1 cellular context compared by ENCODE assay signal in genomic region chr7:23105644-23106490, GRCh38.
A peak's percentile ranks its signal among the peaks of the same experiment; 100 is the strongest.
TF ChIP-seq lines count a peak whose summit lies in the region.

A gene with protein sequence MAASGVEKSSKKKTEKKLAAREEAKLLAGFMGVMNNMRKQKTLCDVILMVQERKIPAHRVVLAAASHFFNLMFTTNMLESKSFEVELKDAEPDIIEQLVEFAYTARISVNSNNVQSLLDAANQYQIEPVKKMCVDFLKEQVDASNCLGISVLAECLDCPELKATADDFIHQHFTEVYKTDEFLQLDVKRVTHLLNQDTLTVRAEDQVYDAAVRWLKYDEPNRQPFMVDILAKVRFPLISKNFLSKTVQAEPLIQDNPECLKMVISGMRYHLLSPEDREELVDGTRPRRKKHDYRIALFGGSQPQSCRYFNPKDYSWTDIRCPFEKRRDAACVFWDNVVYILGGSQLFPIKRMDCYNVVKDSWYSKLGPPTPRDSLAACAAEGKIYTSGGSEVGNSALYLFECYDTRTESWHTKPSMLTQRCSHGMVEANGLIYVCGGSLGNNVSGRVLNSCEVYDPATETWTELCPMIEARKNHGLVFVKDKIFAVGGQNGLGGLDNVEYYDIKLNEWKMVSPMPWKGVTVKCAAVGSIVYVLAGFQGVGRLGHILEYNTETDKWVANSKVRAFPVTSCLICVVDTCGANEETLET (plus strand): TSS chr7:23105785. CDS start chr7:23106027, 242 bp downstream.

TF ChIP-seq in K562, 482 proteins besides CTCF, POLR2A, EP300 and RAD21 (continued from another document and continues in another):
- TF ChIP-seq ARID3A (IDR thresholded peaks at IDR 0.05; ENCODE audit: borderline replicate concordance, low read depth, low read length), result no peak
- TF ChIP-seq ZNF609 (CRISPR knock-in tag; IDR thresholded peaks at IDR 0.05; ENCODE audit: borderline replicate concordance), result 0 out of 2 replicates have a peak, but pooled peaks have one; percentile 67
- no peak for TF ChIP-seq ZNF449 (CRISPR knock-in tag; IDR thresholded peaks at IDR 0.05)
- TF ChIP-seq CTBP1 (IDR thresholded peaks at IDR 0.05; ENCODE audit: borderline replicate concordance), result peak; percentile 69; the same call in 1 of the 2 replicates
- TF ChIP-seq, protein P1, sequence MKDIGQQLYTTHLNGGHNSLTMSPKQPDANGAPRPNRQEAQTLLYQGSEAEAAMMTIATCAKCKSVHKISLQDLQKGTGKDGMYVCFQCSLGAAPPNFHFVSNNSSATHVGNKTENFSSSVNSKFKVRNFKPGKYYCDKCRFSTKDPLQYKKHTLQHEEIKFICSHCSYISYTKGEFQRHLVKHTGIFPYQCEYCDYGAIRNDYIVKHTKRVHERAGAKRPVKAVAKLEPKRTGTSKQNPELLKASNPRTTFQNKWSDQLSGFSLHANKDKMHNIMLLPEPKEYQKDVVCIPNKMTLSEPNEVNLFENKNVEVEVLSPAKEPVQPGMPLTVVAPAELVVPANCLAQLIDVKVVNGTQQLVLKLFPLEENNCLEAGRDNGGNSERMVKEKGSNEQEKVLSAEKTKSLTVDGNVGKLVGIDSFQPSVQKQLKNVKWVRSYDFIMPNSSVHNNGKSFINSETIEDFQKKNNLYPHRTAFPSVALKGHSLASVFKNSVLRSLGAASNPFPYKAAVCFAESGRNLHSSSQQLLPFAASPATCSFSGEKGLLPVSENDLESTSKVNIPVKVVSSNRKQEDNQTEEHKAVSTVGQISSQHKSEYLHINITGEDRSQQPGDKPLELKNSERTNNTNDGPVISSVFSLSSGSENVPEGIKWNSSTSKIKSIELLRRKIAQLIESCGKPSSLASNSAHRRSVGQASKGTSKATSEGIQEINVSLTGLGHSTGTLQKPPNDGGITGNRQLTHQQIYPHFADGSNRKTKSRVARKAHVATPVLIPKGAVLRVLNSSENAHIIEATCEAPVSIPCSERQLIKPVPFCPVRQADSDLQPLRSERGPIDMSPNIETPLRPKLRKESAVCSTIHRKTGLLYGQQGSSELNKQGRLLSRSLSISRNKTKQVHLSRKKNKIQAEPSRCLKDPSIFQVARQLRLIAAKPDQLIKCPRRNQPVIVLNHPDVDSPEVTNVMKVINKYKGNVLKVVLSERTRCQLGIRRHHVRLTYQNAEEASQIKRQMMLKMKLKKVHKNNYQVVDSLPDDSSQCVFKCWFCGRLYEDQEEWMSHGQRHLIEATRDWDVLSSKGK (CRISPR knock-in tag; IDR thresholded peaks at IDR 0.05), result no peak
- peak; percentile 35; the same call in 1 of the 2 replicates for TF ChIP-seq FOXK1 (CRISPR knock-in tag; IDR thresholded peaks at IDR 0.05; ENCODE audit: borderline replicate concordance)
- TF ChIP-seq, protein P2, sequence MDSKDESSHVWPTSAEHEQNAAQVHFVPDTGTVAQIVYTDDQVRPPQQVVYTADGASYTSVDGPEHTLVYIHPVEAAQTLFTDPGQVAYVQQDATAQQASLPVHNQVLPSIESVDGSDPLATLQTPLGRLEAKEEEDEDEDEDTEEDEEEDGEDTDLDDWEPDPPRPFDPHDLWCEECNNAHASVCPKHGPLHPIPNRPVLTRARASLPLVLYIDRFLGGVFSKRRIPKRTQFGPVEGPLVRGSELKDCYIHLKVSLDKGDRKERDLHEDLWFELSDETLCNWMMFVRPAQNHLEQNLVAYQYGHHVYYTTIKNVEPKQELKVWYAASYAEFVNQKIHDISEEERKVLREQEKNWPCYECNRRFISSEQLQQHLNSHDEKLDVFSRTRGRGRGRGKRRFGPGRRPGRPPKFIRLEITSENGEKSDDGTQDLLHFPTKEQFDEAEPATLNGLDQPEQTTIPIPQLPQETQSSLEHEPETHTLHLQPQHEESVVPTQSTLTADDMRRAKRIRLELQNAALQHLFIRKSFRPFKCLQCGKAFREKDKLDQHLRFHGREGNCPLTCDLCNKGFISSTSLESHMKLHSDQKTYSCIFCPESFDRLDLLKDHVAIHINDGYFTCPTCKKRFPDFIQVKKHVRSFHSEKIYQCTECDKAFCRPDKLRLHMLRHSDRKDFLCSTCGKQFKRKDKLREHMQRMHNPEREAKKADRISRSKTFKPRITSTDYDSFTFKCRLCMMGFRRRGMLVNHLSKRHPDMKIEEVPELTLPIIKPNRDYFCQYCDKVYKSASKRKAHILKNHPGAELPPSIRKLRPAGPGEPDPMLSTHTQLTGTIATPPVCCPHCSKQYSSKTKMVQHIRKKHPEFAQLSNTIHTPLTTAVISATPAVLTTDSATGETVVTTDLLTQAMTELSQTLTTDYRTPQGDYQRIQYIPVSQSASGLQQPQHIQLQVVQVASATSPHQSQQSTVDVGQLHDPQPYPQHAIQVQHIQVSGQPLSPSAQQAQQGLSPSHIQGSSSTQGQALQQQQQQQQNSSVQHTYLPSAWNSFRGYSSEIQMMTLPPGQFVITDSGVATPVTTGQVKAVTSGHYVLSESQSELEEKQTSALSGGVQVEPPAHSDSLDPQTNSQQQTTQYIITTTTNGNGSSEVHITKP (IDR thresholded peaks at IDR 0.05; ENCODE audit: partially characterized antibody), result peak; percentile 74
- peak; percentile 68; the same call in 1 of the 2 replicates for TF ChIP-seq MGA (IDR thresholded peaks at IDR 0.05)
- peak; percentile 62 for TF ChIP-seq SMAD1 (IDR thresholded peaks at IDR 0.05; ENCODE audit: low read depth, low read length, partially characterized antibody)
- no peak for TF ChIP-seq TAL1 (IDR thresholded peaks at IDR 0.05)
- TF ChIP-seq ZNF436 (CRISPR knock-in tag; IDR thresholded peaks at IDR 0.05), result no peak
- TF ChIP-seq CCNT2 (IDR thresholded peaks at IDR 0.05; ENCODE audit: borderline replicate concordance, extremely low read depth, insufficient read length, low read depth, low read length), result peak; percentile 49
- TF ChIP-seq FOXK2 (conservative IDR thresholded peaks at IDR 0.05 in 1 of 2, IDR thresholded peaks at IDR 0.05 in 1 of 2; ENCODE audit: low read depth in 2 of 2), result peak in 1 of 2 experiments; percentile 5; a peak in 1 of 4 replicates
- TF ChIP-seq CHD2 (IDR thresholded peaks at IDR 0.05; ENCODE audit: low read depth, low read length), result no peak
- no peak for TF ChIP-seq SRSF1 (IDR thresholded peaks at IDR 0.05; ENCODE audit: low read depth, low read length)
